ENCODE assay signal across 18 cellular contexts in genomic region chr17:38660097-38661026, GRCh38. TPM values are rescaled to one million over a fixed set of nuclear protein-coding genes. Genes with fewer than 3 reads are reported as not detected.
DNase-seq lines count a peak whose midpoint lies in the region; ATAC-seq, FAIRE-seq and TF ChIP-seq lines count a peak whose summit lies in the region.
"Had no signal": no experiment of that assay in that cellular context is flagged by ENCODE, and none has a peak within 500 bp of the region (broad histone marks: within the 10 kb centered on the region; RNA-seq: fewer than 3 reads in every experiment).

No MANE protein-coding gene starts in this region.

- H3K36me3 ChIP-seq in NT2/D1 (ENCODE audit: insufficient read depth, insufficient read length, low read length) = no peaks in the 10 kb centered on the region
- H3K36me3 ChIP-seq in lung (ENCODE audit: control insufficient read depth in 2 of 2, insufficient read depth in 2 of 2, low read length in 2 of 2) = no peaks in the 10 kb centered on the region
- H3K36me3 ChIP-seq in HAP-1 (replicated peaks) = no peaks in the 10 kb centered on the region
- no peaks in the 10 kb centered on the region for H3K36me3 ChIP-seq in kidney (ENCODE audit: control insufficient read depth in 1 of 2, insufficient read depth in 2 of 2, low read length in 2 of 2)
- H3K36me3 ChIP-seq: cardiac muscle cell, Peyer's patch had no signal

- in situ Hi-C loops in HAP-1 (cut with MboI; ENCODE audit: low sequenced_read_pairs) = loop anchor here (10.0 kb wide), 1 partner anchor 236 kb away; the partner anchor contains the start of gene ARHGAP23

- 65 to 75% methylated on average over 16 of the region's 16 CpGs for WGBS in lung, 2 donors

- H3K9ac ChIP-seq in NT2/D1 (ENCODE audit: insufficient read length, low read depth) (peak overlapping the region; percentile 1), kidney (ENCODE audit: low read length in 2 of 2) (no peak overlapping the region)
- H3K9ac ChIP-seq: parathyroid adenoma had no signal

- ATAC-seq in lung (ENCODE audit: insufficient read depth, low FRiP score) (no peak), GM21447 (IDR thresholded peaks at IDR 0.05; ENCODE audit: unreplicated experiment) (no peak)
- ATAC-seq: activated CD4-positive, alpha-beta T cell treated with anti-CD3 and anti-CD28 coated beads for 36 hours had no signal

- DNase-seq in AG20443 (ENCODE audit: low spot score) = peak; percentile 55
- peak; percentile 48 for DNase-seq in H4 (ENCODE audit: low spot score)
- no peak for DNase-seq in NT2/D1 (ENCODE audit: low read depth, low spot score)
- DNase-seq in lung (ENCODE audit: low spot score) = peak; percentile 63
- no peak for DNase-seq in HAP-1 (ENCODE audit: low spot score in 2 of 2)
- DNase-seq in kidney = no peak
- no peak for DNase-seq in GOT3 (lab: John Stamatoyannopoulos, UW)
- DNase-seq: activated CD4-positive, alpha-beta T cell treated with anti-CD3 and anti-CD28 coated beads for 36 hours; activated naive CD8-positive, alpha-beta T cell treated with anti-CD3 and anti-CD28 coated beads, Interleukin-2, amount 10 ng/mL, durations not matched to agents 7 days and 5 days; DND-41; foreskin melanocyte; NCI-H524; Peyer's patch; substantia nigra had no signal

- intact Hi-C loops in kidney (cut with DNase I) = no loop called here

- H3K9me3 ChIP-seq in NT2/D1 (ENCODE audit: insufficient read depth, low read length) (no peaks in the 10 kb centered on the region), lung (ENCODE audit: control insufficient read depth in 2 of 2, insufficient read depth in 1 of 2, low read length in 1 of 2) (no peaks in the 10 kb centered on the region), HAP-1 (no peaks in the 10 kb centered on the region), kidney (ENCODE audit: control insufficient read depth in 1 of 2, low read length in 2 of 2) (no peaks in the 10 kb centered on the region)
- H3K9me3 ChIP-seq: Peyer's patch had no signal

- H3K27ac ChIP-seq in lung (ENCODE audit: low read depth in 1 of 2, low read length in 1 of 2) (no peak overlapping the region), kidney (ENCODE audit: low read depth in 2 of 2, low read length in 2 of 2) (no peak overlapping the region)
- H3K27ac ChIP-seq: cardiac muscle cell, parathyroid adenoma, Peyer's patch had no signal

- H3K27me3 ChIP-seq in NT2/D1 (ENCODE audit: insufficient read depth, insufficient read length) (no peaks in the 10 kb centered on the region), lung (ENCODE audit: control insufficient read depth, insufficient read depth) (no peaks in the 10 kb centered on the region), HAP-1 (ENCODE audit: low read depth) (no peaks in the 10 kb centered on the region)
- H3K27me3 ChIP-seq: cardiac muscle cell, Peyer's patch had no signal

- no peak for FAIRE-seq in kidney (lab: Jason Lieb, UNC)

- H3K4me1 ChIP-seq in NT2/D1 (ENCODE audit: insufficient read depth, insufficient read length) = peaks cover 30% of the 10 kb centered on the region
- peaks cover 0 to 6% of the 10 kb centered on the region in 2 donors for H3K4me1 ChIP-seq in lung (ENCODE audit: control insufficient read depth in 2 of 2, insufficient read depth in 2 of 2, low read length in 2 of 2)
- H3K4me1 ChIP-seq in HAP-1 = no peaks in the 10 kb centered on the region
- no peaks in the 10 kb centered on the region for H3K4me1 ChIP-seq in kidney (ENCODE audit: control insufficient read depth in 1 of 2, insufficient read depth in 1 of 2, low read depth in 1 of 2, low read length in 2 of 2)
- H3K4me1 ChIP-seq: parathyroid adenoma, Peyer's patch had no signal

- TF ChIP-seq CTCF in lung (IDR thresholded peaks at IDR 0.05; ENCODE audit: control extremely low read depth, extremely low read depth) (no peak), kidney (IDR thresholded peaks at IDR 0.05; ENCODE audit: borderline replicate concordance, extremely low read depth, insufficient read depth) (no peak)

- H3K4me3 ChIP-seq in NT2/D1 (ENCODE audit: insufficient read length, low read depth) = no peak overlapping the region
- no peak overlapping the region for H3K4me3 ChIP-seq in lung
- no peak overlapping the region for H3K4me3 ChIP-seq in HAP-1
- H3K4me3 ChIP-seq in kidney (ENCODE audit: low read length in 2 of 2) = no peak overlapping the region
- H3K4me3 ChIP-seq: cardiac muscle cell, Peyer's patch had no signal

RNA-seq across cellular contexts. Expression of gene EPOP, which starts 14.4 kb away (rescaled TPM):
- total RNA-seq in H4 (2014; rRNA removed; shearing (Covaris generic)) = 3.2 and 3.5 TPM in 2 replicates
- total RNA-seq in lung = 1 to 10 TPM in 1 of 2 donors, under 1 TPM in 1; 0.40 to 2.8 TPM
- 1 to 10 TPM; 1.6 to 2.8 TPM for polyA plus RNA-seq in lung
- total RNA-seq in kidney = 1.3 TPM
- 0.49 TPM for polyA plus RNA-seq in kidney (ENCODE audit: insufficient read depth, low read depth, low replicate concordance)

RNA-seq across cellular contexts. Expression of gene MLLT6, which starts 44.7 kb away (rescaled TPM):
- 7.8 and 13.6 TPM in 2 replicates for total RNA-seq in H4 (2014; rRNA removed; shearing (Covaris generic))
- total RNA-seq in lung (100 to 1,000 TPM in 1 of 2 donors, 10 to 100 TPM in 1; 70.1 to 108 TPM), kidney (199 TPM)
- polyA plus RNA-seq in lung (10 to 100 TPM; 64.0 to 70.6 TPM), kidney (ENCODE audit: insufficient read depth, low read depth, low replicate concordance) (34.3 TPM)

RNA-seq across cellular contexts. Expression of gene SRCIN1, which starts 54.6 kb away (rescaled TPM):
- total RNA-seq in H4 (2014; rRNA removed; shearing (Covaris generic)) = 0.12 TPM in 1 of 2 replicates, not detected in the other
- total RNA-seq in lung (10 to 100 TPM in 1 of 2 donors, 1 to 10 TPM in 1; 2.4 to 15.0 TPM), kidney (6.1 TPM)
- polyA plus RNA-seq in lung (1 to 10 TPM; 1.5 to 2.5 TPM), kidney (ENCODE audit: insufficient read depth, low read depth, low replicate concordance) (0.34 TPM)
- total RNA-seq: mononuclear cell had no signal

Comparison
In these comparisons a context has a peak if more than half of its experiments do, and no peak if none do; other contexts are left out.
1. DNase-seq: peak in AG20443 (single experiment), H4 (single experiment) and lung (single experiment); none in NT2/D1 (single experiment), HAP-1 (0 of 2), kidney (single experiment) and GOT3 (single experiment).